Comparison of ENCODE assay signal across 27 cellular contexts in the genomic region with DNA sequence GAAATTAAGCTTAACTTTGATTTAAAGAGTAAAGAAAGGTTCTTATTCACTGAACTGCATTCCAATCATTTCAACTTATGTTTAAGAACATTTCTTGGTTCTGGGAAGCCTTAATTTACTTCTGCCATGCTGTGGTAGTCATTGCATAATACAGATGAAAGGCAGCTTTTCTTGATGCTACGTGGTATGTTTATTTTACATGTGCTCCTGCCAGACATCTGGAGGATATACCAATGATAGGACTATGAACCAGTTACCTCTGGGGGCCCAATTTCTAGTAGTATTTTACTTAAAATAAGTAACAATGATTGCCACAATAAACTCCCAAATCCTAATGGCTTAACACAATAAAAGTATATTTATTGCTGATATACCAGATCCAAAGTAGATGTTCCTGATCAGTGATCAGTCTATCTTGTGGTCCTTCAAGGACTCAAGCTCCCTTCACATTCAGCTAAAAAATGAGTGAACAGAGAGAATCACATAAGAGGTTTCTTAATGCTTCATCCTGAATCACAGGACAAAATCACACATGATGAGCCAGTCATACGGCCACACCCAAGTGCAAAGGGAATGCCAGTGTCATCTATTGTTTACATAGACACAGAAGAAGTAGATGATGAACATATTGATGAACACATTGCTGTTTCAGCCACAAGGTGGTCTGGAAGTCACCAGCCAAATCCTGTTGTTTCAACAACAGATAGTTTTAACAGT. TPM values are rescaled to one million over a fixed set of nuclear protein-coding genes. Genes with fewer than 3 reads are reported as not detected.
DNase-seq lines count a peak whose midpoint lies in the region; ATAC-seq, FAIRE-seq and TF ChIP-seq lines count a peak whose summit lies in the region.
"Had no signal": no experiment of that assay in that cellular context is flagged by ENCODE, and none has a peak within 500 bp of the region (broad histone marks: within the 10 kb centered on the region; RNA-seq: fewer than 3 reads in every experiment).

No MANE protein-coding gene starts in this region.

- no peak overlapping the region for H3K14ac ChIP-seq in H1 (ENCODE audit: insufficient read length)

- H3K4me3 ChIP-seq in H1 (ENCODE audit: extremely low read depth in 1 of 4, insufficient read depth in 2 of 4, low read depth in 3 of 4, low read length in 4 of 4): no peak overlapping the region
- H3K4me3 ChIP-seq in spleen: no peak overlapping the region
- H3K4me3 ChIP-seq: Peyer's patch, uterus had no signal

- H3K36me3 ChIP-seq in H1 (ENCODE audit: control insufficient read depth in 2 of 4, insufficient read depth in 4 of 4, low read length in 3 of 4): 0 out of 8 replicates have a peak, but pooled peaks cover 0 to 3% (median 0%) of the 10 kb centered on the region in 4 experiments
- no peaks in the 10 kb centered on the region for H3K36me3 ChIP-seq in spleen
- H3K36me3 ChIP-seq: Peyer's patch, uterus had no signal

- H3K56ac ChIP-seq in H1 (replicated peaks; ENCODE audit: insufficient read length, low read depth, low read length): no peak overlapping the region

- no peak overlapping the region for H3K23ac ChIP-seq in H1 (ENCODE audit: insufficient read length)

- peak overlapping the region; percentile 68; the same call in 1 of the 2 replicates for H2BK12ac ChIP-seq in H1 (ENCODE audit: low read depth, low read length)

- H2BK120ac ChIP-seq in H1 (replicated peaks; ENCODE audit: low read depth, low read length): no peak overlapping the region

- no peaks in the 10 kb centered on the region for H3K79me2 ChIP-seq in H1 (ENCODE audit: control insufficient read depth in 1 of 2, insufficient read depth in 2 of 2, low read length in 2 of 2)

- H4K5ac ChIP-seq in H1 (ENCODE audit: insufficient read length, low read depth, low read length): no peak overlapping the region

- no peak overlapping the region for H3K4ac ChIP-seq in H1 (replicated peaks; ENCODE audit: insufficient read length, low read depth, low read length)

- no peak overlapping the region for H2AK5ac ChIP-seq in H1 (ENCODE audit: low read depth, low read length)

- H3K27me3 ChIP-seq in H1 (replicated peaks in 1 of 4; ENCODE audit: control insufficient read depth in 3 of 4, extremely low read depth in 1 of 4, insufficient read depth in 3 of 4, low read length in 3 of 4): peaks cover 0 to 1% (median 0%) of the 10 kb centered on the region in 4 experiments; a peak in 1 of 7 replicates
- H3K27me3 ChIP-seq in spleen (replicated peaks in 1 of 7): no peaks in the 10 kb centered on the region
- H3K27me3 ChIP-seq: Peyer's patch, uterus had no signal

- no peak for ATAC-seq in HG03439 (IDR thresholded peaks at IDR 0.05; ENCODE audit: unreplicated experiment)
- ATAC-seq: left ventricle myocardium superior, sciatic nerve, SK-N-SH treated with all-trans-retinoic acid at 6 μM for 48 hours had no signal

- peaks cover 0 to 6% (median 0%) of the 10 kb centered on the region in 4 experiments; a peak in 1 of 7 replicates for H3K4me1 ChIP-seq in H1 (replicated peaks in 1 of 4; ENCODE audit: control insufficient read depth in 3 of 4, insufficient read depth in 4 of 4, low read length in 3 of 4)
- H3K4me1 ChIP-seq in spleen: peaks cover 0 to 16% (median 13%) of the 10 kb centered on the region in 6 donors
- H3K4me1 ChIP-seq: Peyer's patch had no signal

- H4K20me1 ChIP-seq in H1 (replicated peaks in 1 of 2; ENCODE audit: control insufficient read depth in 1 of 2, insufficient read depth in 2 of 2, low read length in 2 of 2): no peaks in the 10 kb centered on the region

- H2BK15ac ChIP-seq in H1 (ENCODE audit: low read length): 0 out of 2 replicates have a peak overlapping the region, but pooled peaks have one; percentile 31

- no peaks in the 10 kb centered on the region for H3K79me1 ChIP-seq in H1 (ENCODE audit: low read depth, low read length)

- H3K27ac ChIP-seq in H1 (ENCODE audit: low read depth, low read length) (no peak overlapping the region), spleen (no peak overlapping the region)
- H3K27ac ChIP-seq: HL-60, Peyer's patch, uterus had no signal

- H3K9me3 ChIP-seq in H1 (ENCODE audit: insufficient read depth in 2 of 2, low read depth in 1 of 2, low read length in 1 of 2): no peaks in the 10 kb centered on the region
- peaks cover 0 to 18% (median 16%) of the 10 kb centered on the region in 8 donors for H3K9me3 ChIP-seq in spleen
- H3K9me3 ChIP-seq: Peyer's patch, uterus had no signal

- no peak overlapping the region for H3K18ac ChIP-seq in H1 (ENCODE audit: extremely low read depth, low read length)

- H4K91ac ChIP-seq in H1 (replicated peaks; ENCODE audit: insufficient read length, low read length): no peak overlapping the region

- H3K9ac ChIP-seq in H1 (replicated peaks in 1 of 4; ENCODE audit: extremely low read depth in 1 of 4, low read depth in 3 of 4, low read length in 3 of 4): no peak overlapping the region

- H4K8ac ChIP-seq in H1 (ENCODE audit: extremely low read depth, insufficient read depth, low read length): no peak overlapping the region

- no peak for FAIRE-seq in H1 (lab: Jason Lieb, UNC)
- FAIRE-seq: frontal cortex, GM12892, TTC549 had no signal

- no peaks in the 10 kb centered on the region for H3K23me2 ChIP-seq in H1 (ENCODE audit: low read depth, low read length)

- TF ChIP-seq CTCF in H1 (IDR thresholded peaks at IDR 0.05; ENCODE audit: control extremely low read depth in 1 of 3, insufficient read depth in 1 of 3, low read depth in 1 of 3, low read length in 3 of 3) (no peak), spleen (IDR thresholded peaks at IDR 0.05 in 8 of 11, conservative IDR thresholded peaks at IDR 0.05 in 3 of 11) (no peak)

- no peak overlapping the region for H2BK5ac ChIP-seq in H1 (ENCODE audit: low read depth, low read length)

- POLR2A ChIA-PET in H1 (lab: Charles Lee; ENCODE audit: partially characterized antibody): interaction anchor here (0.9 to 2.5 kb wide), 3 partner anchors 9 to 57 kb away, joined by 3 to 11 read pairs (median 3); partner anchors contain the start of gene CCN2

- H2AFZ ChIP-seq in H1 (ENCODE audit: low read length): no peak overlapping the region

- TF ChIP-seq POLR2A in H1 (IDR thresholded peaks at IDR 0.05; ENCODE audit: control extremely low read depth in 1 of 2, low read depth in 2 of 2, low read length in 2 of 2): no peak
- no peak for TF ChIP-seq POLR2A in spleen (IDR thresholded peaks at IDR 0.05)

- DNase-seq in AG20443 (ENCODE audit: low spot score) (peak; percentile 15), NCI-H460 (ENCODE audit: extremely low read depth, low read depth) (peak; percentile 9), H1 (ENCODE audit: low read depth in 1 of 2, low spot score in 2 of 2) (no peak), kidney tubule cell (ENCODE audit: low spot score) (peak; percentile 34), HuH-7 (ENCODE audit: low spot score) (no peak), CD1c-positive myeloid dendritic cell (ENCODE audit: extremely low spot score) (no peak), spleen (no peak)
- DNase-seq: activated CD4-positive, alpha-beta T cell treated with anti-CD3 and anti-CD28 coated beads, Interleukin-2, amount 10 ng/mL, durations not matched to agents 7 days and 5 days; activated naive CD4-positive, alpha-beta T cell treated with anti-CD3 and anti-CD28 coated beads for 36 hours; Calu3; GF-D8; KG1; left ventricle myocardium superior; NCI-H1105 treated with DMSO at 0.1 percent for 48 hours; NCI-H82; occipital lobe; Peyer's patch; stimulated activated CD4-positive, alpha-beta T cell treated with anti-CD3 and anti-CD28 coated beads, Interleukin-2, amount 100 ng/mL, for 48 hours; substantia nigra; uterus had no signal

- WGBS in H1 (ENCODE audit: extremely low coverage in 1 of 2, insufficient coverage in 1 of 2, insufficient read length in 1 of 2, insufficient replicate concordance in 2 of 2, low coverage in 1 of 2, low lambda C conversion rate in 2 of 2, missing lambda C conversion rate in 1 of 2), 2 experiments: 94% methylated on average over 2 of the region's 2 CpGs; no CpG with 5 or more reads in 1 of the 2 experiments
- WGBS in spleen, 5 donors: 83 to 96% (median 90%) methylated on average over 2 of the region's 2 CpGs

- TF ChIP-seq RAD21 in H1 (IDR thresholded peaks at IDR 0.05 in 1 of 2, conservative IDR thresholded peaks at IDR 0.05 in 1 of 2; ENCODE audit: low read depth in 2 of 2, low read length in 2 of 2): no peak

- H2BK20ac ChIP-seq in H1 (ENCODE audit: low read length): no peak overlapping the region

- CTCF ChIA-PET in H1 (lab: Charles Lee; ENCODE audit: partially characterized antibody): interaction anchor here (1.1 to 2.2 kb wide), 3 partner anchors 9 to 16 kb away, joined by 3 to 7 read pairs (median 4); no protein-coding TSS in a partner anchor

- intact Hi-C loops in spleen (cut with DNase I; ENCODE audit: low total_unique reads): no loop called here

- TF ChIP-seq EP300 in H1 (IDR thresholded peaks at IDR 0.05; ENCODE audit: borderline replicate concordance in 1 of 2, low read depth in 2 of 2, low read length in 2 of 2): no peak

- H3K4me2 ChIP-seq in H1 (ENCODE audit: insufficient read depth in 1 of 2, low read depth in 2 of 2, low read length in 2 of 2): no peak overlapping the region

TF ChIP-seq in H1, 55 proteins besides CTCF, POLR2A, EP300 and RAD21:
- no peak for TF ChIP-seq CHD2 (IDR thresholded peaks at IDR 0.05; ENCODE audit: low read length)
- TF ChIP-seq MAFK (IDR thresholded peaks at IDR 0.05; ENCODE audit: low read depth, low read length): no peak
- no peak for TF ChIP-seq TAF1 (IDR thresholded peaks at IDR 0.05; ENCODE audit: low read depth, low read length)
- TF ChIP-seq TAF7 (optimal IDR thresholded peaks at IDR 0.05; ENCODE audit: borderline replicate concordance, low read depth, low read length): no peak
- no peak for TF ChIP-seq YY1 (IDR thresholded peaks at IDR 0.05; ENCODE audit: low read depth, low read length)
- no peak for TF ChIP-seq TEAD4 (IDR thresholded peaks at IDR 0.05; ENCODE audit: low read depth, low read length)
- no peak for TF ChIP-seq NRF1 (IDR thresholded peaks at IDR 0.05; ENCODE audit: low read depth, low read length)
- no peak for TF ChIP-seq EGR1 (IDR thresholded peaks at IDR 0.05; ENCODE audit: borderline replicate concordance, low read depth, low read length)
- no peak for TF ChIP-seq SIRT6 (IDR thresholded peaks at IDR 0.05; ENCODE audit: low read length)

RNA-seq across cellular contexts. Expression of gene CCN2, which starts 56.5 kb away (rescaled TPM):
- total RNA-seq in NCI-H460 (2014; rRNA removed; shearing (Covaris generic)): 74.9 and 112 TPM in 2 replicates
- 146 and 167 TPM in 2 replicates for polyA plus RNA-seq in NCI-H460 (2014; cell fraction: nucleus; rRNA removed)
- 105 and 107 TPM in 2 replicates for total RNA-seq in H1 (2021; fragmentation: NEBNext Ultra II Directional; extraction: Animal tissue kit (Norgen Biotek cat#: 25700))
- polyA plus RNA-seq in H1 (2011; rRNA removed) (25.0 and 47.5 TPM in 2 replicates), spleen (100 to 1,000 TPM in 1 of 3 donors, 10 to 100 TPM in 2; 20.6 to 115 (median 74.2) TPM)
- 41.2 TPM for polyA plus RNA-seq in H1 (2011; cell fraction: cytosol; rRNA removed)
- 63.0 TPM for polyA plus RNA-seq in H1 (2011; cell fraction: nucleus; rRNA removed)
- polyA plus RNA-seq in H1 (2012, experiment 1 of 2): 45.9 to 78.2 TPM (median 57.8 TPM) in 4 replicates
- 40.3 TPM for polyA plus RNA-seq in H1 (2012, experiment 2 of 2)
- polyA plus RNA-seq in H1 (2013, experiment 1 of 2): 74.6 TPM
- 92.4 TPM for polyA plus RNA-seq in H1 (2013, experiment 2 of 2)
- polyA minus RNA-seq in H1 (2011; rRNA and poly(A)+ RNA removed): 15.8 and 28.5 TPM in 2 replicates
- 40.0 TPM for polyA minus RNA-seq in H1 (2011; cell fraction: cytosol; rRNA and poly(A)+ RNA removed)
- 69.8 TPM for polyA minus RNA-seq in H1 (2011; cell fraction: nucleus; rRNA and poly(A)+ RNA removed)
- 100 to 1,000 TPM; 253 to 556 (median 319) TPM for total RNA-seq in spleen
- total RNA-seq: activated CD4-positive, alpha-beta T cell treated with anti-CD3 and anti-CD28 coated beads, Interleukin-2, amount 10 ng/mL, durations not matched to agents 7 days and 5 days; activated naive CD4-positive, alpha-beta T cell treated with anti-CD3 and anti-CD28 coated beads for 36 hours had no signal

Comparison
In these comparisons a context has a peak if more than half of its experiments do, and no peak if none do; other contexts are left out.
1. DNase-seq: peak in AG20443 (single experiment), NCI-H460 (single experiment) and kidney tubule cell (single experiment); none in H1 (0 of 2), HuH-7 (single experiment), CD1c-positive myeloid dendritic cell (single experiment) and spleen (single experiment).